2 cellular contexts compared by ENCODE assay signal in genomic region chr11:123419720-123420466, GRCh38.
TF ChIP-seq lines count a peak whose summit lies in the region.

No MANE protein-coding gene starts in this region.

TF ChIP-seq in A549, 52 proteins besides CTCF, POLR2A, EP300 and RAD21 (continued from another document):
- no peak for TF ChIP-seq CBX2 (IDR thresholded peaks at IDR 0.05; ENCODE audit: borderline replicate concordance, low read depth)
- no peak for TF ChIP-seq MAFK (IDR thresholded peaks at IDR 0.05; ENCODE audit: partially characterized antibody)
- TF ChIP-seq RNF2 (IDR thresholded peaks at IDR 0.05; ENCODE audit: borderline replicate concordance, low read depth) = no peak
- TF ChIP-seq HOXB13 (CRISPR knock-in tag; IDR thresholded peaks at IDR 0.05; ENCODE audit: low read depth) = no peak
- TF ChIP-seq RARB (CRISPR knock-in tag; IDR thresholded peaks at IDR 0.05) = no peak
- no peak for TF ChIP-seq MAX (IDR thresholded peaks at IDR 0.05)
- no peak for TF ChIP-seq FOSL2 (IDR thresholded peaks at IDR 0.05)
- peak; percentile 20; the same call in 1 of the 2 replicates for TF ChIP-seq FOSL2 (CRISPR knock-in tag; IDR thresholded peaks at IDR 0.05)
- TF ChIP-seq HEYL (CRISPR knock-in tag; IDR thresholded peaks at IDR 0.05) = no peak

TF ChIP-seq in GM12878, 131 proteins besides CTCF, POLR2A, EP300 and RAD21:
- TF ChIP-seq E2F4 (IDR thresholded peaks at IDR 0.05; ENCODE audit: low read depth, low read length) = no peak
- TF ChIP-seq NFXL1 (IDR thresholded peaks at IDR 0.05; ENCODE audit: borderline replicate concordance) = no peak
- TF ChIP-seq IKZF2 (IDR thresholded peaks at IDR 0.05) = no peak
- no peak for TF ChIP-seq SMAD5 (IDR thresholded peaks at IDR 0.05; ENCODE audit: low read depth)
